21 cellular contexts compared by ENCODE assay signal in genomic region chr2:65407240-65407639, GRCh38. TPM values are rescaled to one million over a fixed set of nuclear protein-coding genes. Genes with fewer than 3 reads are reported as not detected.
DNase-seq lines count a peak whose midpoint lies in the region; TF ChIP-seq lines count a peak whose summit lies in the region.
"Had no signal": no experiment of that assay in that cellular context is flagged by ENCODE, and none has a peak within 500 bp of the region (broad histone marks: within the 10 kb centered on the region; RNA-seq: fewer than 3 reads in every experiment).

No MANE protein-coding gene starts in this region.

- no peaks in the 10 kb centered on the region for H3K9me3 ChIP-seq in esophagus muscularis mucosa
- no peaks in the 10 kb centered on the region for H3K9me3 ChIP-seq in BE2C
- H3K9me3 ChIP-seq: heart right ventricle, psoas muscle had no signal

- WGBS in esophagus muscularis mucosa = 82% methylated on average over 2 of the region's 2 CpGs

- DNase-seq in Daoy (ENCODE audit: low read depth) = peak; percentile 53
- peak; percentile 48 for DNase-seq in M059J (ENCODE audit: low read depth)
- DNase-seq in esophagus muscularis mucosa (ENCODE audit: extremely low spot score) = peak; percentile 70
- DNase-seq in hippocampal formation (lab: John Stamatoyannopoulos, UW) = no peak
- no peak for DNase-seq in BE2C
- DNase-seq in amygdala (lab: John Stamatoyannopoulos, UW) = no peak
- DNase-seq in EL = no peak
- DNase-seq: activated CD4-positive, alpha-beta memory T cell treated with anti-CD3 and anti-CD28 coated beads, Interleukin-2, amount 10 ng/mL, durations not matched to agents 7 days and 5 days; activated naive CD8-positive, alpha-beta T cell treated with anti-CD3 and anti-CD28 coated beads for 36 hours; C1 segment of cervical spinal cord; heart right ventricle; naive B cell; NCI-H1092 treated with DMSO at 0.1 percent for 48 hours; NCI-H1930; NCI-H2227 treated with DMSO at 0.1 percent for 48 hours; NCI-H748 treated with DMSO at 0.1 percent for 48 hours; nucleus accumbens; psoas muscle; SHP77; T1000 had no signal

- no peaks in the 10 kb centered on the region for H3K36me3 ChIP-seq in esophagus muscularis mucosa
- no peaks in the 10 kb centered on the region for H3K36me3 ChIP-seq in BE2C
- H3K36me3 ChIP-seq: heart right ventricle had no signal

- H3K4me1 ChIP-seq in esophagus muscularis mucosa = peaks cover 17 to 35% (median 21%) of the 10 kb centered on the region in 4 donors
- H3K4me1 ChIP-seq in BE2C = no peaks in the 10 kb centered on the region
- H3K4me1 ChIP-seq: psoas muscle had no signal

- H3K27ac ChIP-seq in 22Rv1 (peak overlapping the region; percentile 55), esophagus muscularis mucosa (replicated peaks in 1 of 4) (no peak overlapping the region)
- H3K27ac ChIP-seq: heart right ventricle, psoas muscle had no signal

- TF ChIP-seq CTCF in 22Rv1 (IDR thresholded peaks at IDR 0.05) (no peak), esophagus muscularis mucosa (IDR thresholded peaks at IDR 0.05) (no peak), BE2C (IDR thresholded peaks at IDR 0.05; ENCODE audit: low read depth, low read length) (no peak)

- H3K27me3 ChIP-seq in esophagus muscularis mucosa (no peaks in the 10 kb centered on the region), BE2C (no peaks in the 10 kb centered on the region)
- H3K27me3 ChIP-seq: heart right ventricle had no signal

- TF ChIP-seq EP300 in esophagus muscularis mucosa (IDR thresholded peaks at IDR 0.05) = no peak

- intact Hi-C loops in esophagus muscularis mucosa (cut with DNase I) = no loop called here

- H3K4me3 ChIP-seq in esophagus muscularis mucosa = no peak overlapping the region
- no peak overlapping the region for H3K4me3 ChIP-seq in BE2C (ENCODE audit: low read depth, low read length)
- H3K4me3 ChIP-seq: heart right ventricle, psoas muscle had no signal

- TF ChIP-seq POLR2A in esophagus muscularis mucosa (IDR thresholded peaks at IDR 0.05; ENCODE audit: low read depth) = no peak

RNA-seq across cellular contexts. Expression of gene SPRED2, which starts 25.2 kb away (rescaled TPM):
- 5.4 and 6.9 TPM in 2 replicates for total RNA-seq in Daoy (2014; rRNA removed; shearing (Covaris generic))
- total RNA-seq in M059J (2014; rRNA removed; shearing (Covaris generic)) = 5.1 and 11.6 TPM in 2 replicates
- total RNA-seq in esophagus muscularis mucosa = 10 to 100 TPM; 17.4 to 25.6 (median 18.7) TPM
- 82.1 TPM for polyA plus RNA-seq in BE2C (2012; ENCODE audit: insufficient read depth, insufficient read length, low read depth)

Comparison
In these comparisons a context has a peak if more than half of its experiments do, and no peak if none do; other contexts are left out.
1. DNase-seq: peak in Daoy (single experiment), M059J (single experiment) and esophagus muscularis mucosa (single experiment); none in hippocampal formation (0 of 2), BE2C (single experiment), amygdala (0 of 56) and EL (single experiment).